Comparison of ENCODE assay signal across 20 cellular contexts in the genomic region with DNA sequence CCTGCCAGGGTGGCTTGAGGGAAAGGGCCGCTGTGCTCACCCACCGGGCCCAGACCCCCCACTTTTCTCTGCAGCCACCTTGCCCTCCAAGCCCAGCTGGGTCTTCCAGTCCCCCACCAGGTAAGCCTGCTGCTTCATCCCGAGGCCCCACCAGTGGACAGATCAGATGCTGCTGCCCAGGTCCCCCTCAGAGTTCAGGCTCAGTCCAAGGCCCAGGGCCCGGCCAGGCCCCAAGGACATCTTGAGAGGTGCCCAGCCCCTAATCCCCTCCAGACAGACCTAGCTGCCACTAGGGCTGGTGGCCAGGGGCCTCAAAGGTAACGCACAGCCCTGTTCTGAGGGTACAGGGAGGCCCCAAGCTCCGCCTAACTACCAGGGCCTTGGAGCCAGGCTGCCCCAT. TPM values are rescaled to one million over a fixed set of nuclear protein-coding genes. Genes with fewer than 3 reads are reported as not detected.
DNase-seq lines count a peak whose midpoint lies in the region; ATAC-seq and TF ChIP-seq lines count a peak whose summit lies in the region.
"Had no signal": no experiment of that assay in that cellular context is flagged by ENCODE, and none has a peak within 500 bp of the region (broad histone marks: within the 10 kb centered on the region; RNA-seq: fewer than 3 reads in every experiment).

No MANE protein-coding gene starts in this region.

- H3K27ac ChIP-seq in HEK293 (ENCODE audit: extremely low read depth, low read depth, low read length) (no peak overlapping the region), VCaP (peak overlapping the region; percentile 74), trophoblast cell (ENCODE audit: low read depth, low read length) (no peak overlapping the region), vagina (peak overlapping the region; percentile 66)
- H3K27ac ChIP-seq: BLaER1 had no signal

- no peak overlapping the region for H3K14ac ChIP-seq in trophoblast cell (ENCODE audit: low read length)

- H2BK120ac ChIP-seq in trophoblast cell (ENCODE audit: insufficient read depth, low read length, poor library complexity): no peak overlapping the region

- POLR2A ChIA-PET in HEK293 (lab: Yijun Ruan, JAX): no interaction called here

- no peak overlapping the region for H2BK12ac ChIP-seq in trophoblast cell (ENCODE audit: low read length)

- no peak overlapping the region for H4K8ac ChIP-seq in trophoblast cell (ENCODE audit: low read depth, low read length)

- H4K91ac ChIP-seq in trophoblast cell (ENCODE audit: low read depth, low read length): peak overlapping the region; percentile 50

- H2AFZ ChIP-seq in trophoblast cell (ENCODE audit: insufficient read depth, low read length, poor library complexity): no peak overlapping the region

- DNase-seq in trophoblast cell (no peak), vagina (ENCODE audit: extremely low spot score in 2 of 2) (no peak), NCI-H2081 treated with DMSO at 0.1 percent for 48 hours (lab: John Stamatoyannopoulos, UW) (no peak), DMS79 (lab: John Stamatoyannopoulos, UW) (no peak)
- no peak for DNase-seq in stimulated activated naive CD4-positive, alpha-beta T cell treated with Interleukin-2 at 50 U/mL for 16 hours (lab: John Stamatoyannopoulos, UW)
- DNase-seq: 8988T; ACHN; C1 segment of cervical spinal cord; Calu3; CD4-positive, alpha-beta T cell; CD8-positive, alpha-beta T cell; DND-41; GDM1 had no signal

- no peak overlapping the region for H3K9ac ChIP-seq in trophoblast cell (ENCODE audit: low read length)
- H3K9ac ChIP-seq: BLaER1 had no signal

- no peaks in the 10 kb centered on the region for H3K36me3 ChIP-seq in HEK293 (ENCODE audit: control insufficient read depth in 2 of 2, insufficient read depth in 1 of 2, low read length in 2 of 2)
- H3K36me3 ChIP-seq in trophoblast cell (ENCODE audit: control insufficient read depth in 1 of 2, insufficient read depth in 2 of 2, low read length in 2 of 2): no peaks in the 10 kb centered on the region
- H3K36me3 ChIP-seq in vagina: no peaks in the 10 kb centered on the region
- H3K36me3 ChIP-seq: BE2C had no signal

- no CpG with 5 or more reads among the region's 6 CpGs for WGBS in trophoblast cell (ENCODE audit: extremely low coverage, insufficient coverage, insufficient read length)

- H4K12ac ChIP-seq in trophoblast cell (ENCODE audit: low read depth, low read length): no peak overlapping the region

- no peak for ATAC-seq in GM19397 (IDR thresholded peaks at IDR 0.05; ENCODE audit: unreplicated experiment)
- ATAC-seq: CD8-positive, alpha-beta T cell; GM12878 had no signal

- no peaks in the 10 kb centered on the region for H3K79me2 ChIP-seq in trophoblast cell (ENCODE audit: control insufficient read depth, insufficient read depth, low read length, poor library complexity)

- H3K4me2 ChIP-seq in trophoblast cell (ENCODE audit: low read length): no peak overlapping the region
- H3K4me2 ChIP-seq: BLaER1 had no signal

- TF ChIP-seq CTCF in HEK293 (tag by site-specific recombination; IDR thresholded peaks at IDR 0.05) (no peak), VCaP (conservative IDR thresholded peaks at IDR 0.05) (no peak), vagina (IDR thresholded peaks at IDR 0.05) (no peak)

- H2AK5ac ChIP-seq in trophoblast cell (ENCODE audit: low read length): peak overlapping the region; percentile 11

- no peaks in the 10 kb centered on the region for H3K9me3 ChIP-seq in HEK293 (ENCODE audit: control insufficient read depth, insufficient read depth, low read depth, low read length)
- H3K9me3 ChIP-seq in trophoblast cell (ENCODE audit: insufficient read depth, low read depth, low read length): no peaks in the 10 kb centered on the region
- H3K9me3 ChIP-seq in vagina: no peaks in the 10 kb centered on the region
- H3K9me3 ChIP-seq: BE2C, BLaER1, Caco-2 had no signal

- intact Hi-C loops in vagina (cut with DNase I): no loop called here

- H3K4ac ChIP-seq in trophoblast cell (ENCODE audit: low read depth, low read length): no peak overlapping the region

- H3K4me3 ChIP-seq in HEK293 (ENCODE audit: low read depth, low read length) (no peak overlapping the region), trophoblast cell (ENCODE audit: low read depth, low read length) (no peak overlapping the region), vagina (no peak overlapping the region)
- H3K4me3 ChIP-seq: BLaER1, GM12878 had no signal

- H2BK5ac ChIP-seq in trophoblast cell (ENCODE audit: low read depth, low read length, poor library complexity): no peak overlapping the region

- peaks cover 9% of the 10 kb centered on the region for H3K79me1 ChIP-seq in trophoblast cell (ENCODE audit: low read length)

- no peak for TF ChIP-seq POLR2A in vagina (IDR thresholded peaks at IDR 0.05)

- H3K27me3 ChIP-seq in trophoblast cell (ENCODE audit: insufficient read depth, low read length) (no peaks in the 10 kb centered on the region), vagina (no peaks in the 10 kb centered on the region)
- H3K27me3 ChIP-seq: BE2C, BLaER1 had no signal

- H3K18ac ChIP-seq in trophoblast cell (ENCODE audit: low read length): no peak overlapping the region

- H3K23ac ChIP-seq in trophoblast cell (ENCODE audit: low read length): no peak overlapping the region

- H3K4me1 ChIP-seq in HEK293 (ENCODE audit: control insufficient read depth, insufficient read depth, low read length) (no peaks in the 10 kb centered on the region), trophoblast cell (ENCODE audit: control insufficient read depth in 1 of 2, insufficient read depth in 2 of 2, low read length in 2 of 2) (peaks cover 25 to 26% of the 10 kb centered on the region in 2 experiments), vagina (peaks cover 32% of the 10 kb centered on the region)
- H3K4me1 ChIP-seq: BE2C had no signal

- CTCF ChIA-PET in HEK293 (lab: Yijun Ruan, JAX): interaction anchor here (1.1 to 1.5 kb wide), 2 partner anchors 12 to 62 kb away, joined by 3 to 4 read pairs; no protein-coding TSS in a partner anchor

TF ChIP-seq in HEK293, 187 proteins besides CTCF, POLR2A, EP300 and RAD21:
- TF ChIP-seq GLIS1 (tag by site-specific recombination; IDR thresholded peaks at IDR 0.05) (peak; percentile 14; the same call in 1 of the 2 replicates), ZBTB17 (tag by site-specific recombination; IDR thresholded peaks at IDR 0.05) (no peak)

RNA-seq across cellular contexts. Expression of a gene that starts 58.6 kb away (rescaled TPM):
- 11.3 and 12.1 TPM in 2 replicates for polyA plus RNA-seq in trophoblast cell (2013)
- 37.6 TPM for total RNA-seq in vagina

Comparison
In these comparisons a context has a peak if more than half of its experiments do, and no peak if none do; other contexts are left out.
1. H3K27ac ChIP-seq: peak in VCaP (single experiment) and vagina (single experiment); none in HEK293 (single experiment) and trophoblast cell (single experiment).